15 cellular contexts compared by ENCODE assay signal in genomic region chr17:80710716-80711115, GRCh38.
"Had no signal": no experiment of that assay in that cellular context is flagged by ENCODE, and none has a peak within 500 bp of the region (broad histone marks: within the 10 kb centered on the region; RNA-seq: fewer than 3 reads in every experiment).

No MANE protein-coding gene starts in this region.

- DNase-seq: activated CD4-positive, alpha-beta T cell treated with anti-CD3 and anti-CD28 coated beads, Interleukin-2, amount 50 U/mL, for 48 hours; activated naive CD4-positive, alpha-beta T cell treated with anti-CD3 and anti-CD28 coated beads for 36 hours; esophagus squamous epithelium; pancreas; stimulated activated CD4-positive, alpha-beta T cell treated with anti-CD3 and anti-CD28 coated beads, Interleukin-12 subunit alpha, Interleukin-12 subunit beta, amount 100 ng/mL, for 4 hours; stimulated activated CD4-positive, alpha-beta T cell treated with anti-CD3 and anti-CD28 coated beads, Interleukin-2, amount 100 ng/mL, for 24 hours; stimulated activated naive B cell treated with anti-CD40 and anti-IgM and Interleukin-4, amounts not matched to agents 10 μg/mL and 1 μg/mL and 100 μg/mL, for 72 hours; tibial artery had no signal

- H3K4me2 ChIP-seq: hepatocyte had no signal

- ATAC-seq: left lobe of liver; pancreas; stimulated activated naive B cell treated with anti-CD40 and anti-IgM and Interleukin-4, amounts not matched to agents 10 μg/mL and 1 μg/mL and 100 μg/mL, for 72 hours had no signal

- FAIRE-seq: colon, keratinocyte, pancreas had no signal

- H3K27me3 ChIP-seq: esophagus squamous epithelium, hepatocyte, pancreas, tibial artery, vagina had no signal

- H3K27ac ChIP-seq: esophagus squamous epithelium, hepatocyte, pancreas, tibial artery, vagina, VCaP had no signal

- H3K27me3 Mint-ChIP-seq: stimulated activated naive B cell treated with anti-CD40 and anti-IgM and Interleukin-4, amounts not matched to agents 10 μg/mL and 1 μg/mL and 100 μg/mL, for 72 hours had no signal

- H3K9me3 ChIP-seq: esophagus squamous epithelium, pancreas, tibial artery, vagina had no signal

- H2AFZ ChIP-seq: hepatocyte had no signal

- H3K4me3 ChIP-seq: esophagus squamous epithelium, hepatocyte, pancreas, tibial artery, vagina had no signal

- H3K9me3 Mint-ChIP-seq: activated naive CD4-positive, alpha-beta T cell treated with anti-CD3 and anti-CD28 coated beads for 36 hours; activated T-helper 2 cell treated with anti-CD3 and anti-CD28 coated beads, Interferon-gamma antibody, Interleukin-2, Interleukin-4, amounts not matched to agents 10 μg/mL and 5 μg/mL and 100 μg/mL, durations not matched to agents 14 hours and 24 hours and 36 hours had no signal

- H3K36me3 ChIP-seq: pancreas, vagina had no signal

- H3K4me3 Mint-ChIP-seq: activated naive CD4-positive, alpha-beta T cell treated with anti-CD3 and anti-CD28 coated beads for 36 hours; stimulated activated naive B cell treated with anti-CD40 and anti-IgM and Interleukin-4, amounts not matched to agents 10 μg/mL and 1 μg/mL and 100 μg/mL, for 72 hours had no signal

- H3K4me1 ChIP-seq: pancreas, vagina had no signal

- H3K27ac Mint-ChIP-seq: activated naive CD4-positive, alpha-beta T cell treated with anti-CD3 and anti-CD28 coated beads for 36 hours; activated T-helper 2 cell treated with anti-CD3 and anti-CD28 coated beads, Interferon-gamma antibody, Interleukin-2, Interleukin-4, amounts not matched to agents 10 μg/mL and 5 μg/mL and 100 μg/mL, durations not matched to agents 14 hours and 24 hours and 36 hours; stimulated activated naive B cell treated with anti-CD40 and anti-IgM and Interleukin-4, amounts not matched to agents 10 μg/mL and 1 μg/mL and 100 μg/mL, for 72 hours had no signal
